ENCODE assay signal across 9 cellular contexts in genomic region chr10:117653170-117653515, GRCh38.
DNase-seq lines count a peak whose midpoint lies in the region; ATAC-seq, FAIRE-seq and TF ChIP-seq lines count a peak whose summit lies in the region.
"Had no signal": no experiment of that assay in that cellular context is flagged by ENCODE, and none has a peak within 500 bp of the region (broad histone marks: within the 10 kb centered on the region; RNA-seq: fewer than 3 reads in every experiment).

No MANE protein-coding gene starts in this region.

- H3K27me3 ChIP-seq in bronchial epithelial cell (ENCODE audit: control insufficient read depth, insufficient read depth, low read length), result no peaks in the 10 kb centered on the region

- no peaks in the 10 kb centered on the region for H3K36me3 ChIP-seq in bronchial epithelial cell (ENCODE audit: control insufficient read depth, insufficient read depth, low read length)

- peaks cover 12% of the 10 kb centered on the region for H3K9me3 Mint-ChIP-seq in stimulated activated effector memory CD8-positive, alpha-beta T cell treated with anti-CD3 and anti-CD28 coated beads, Interleukin-12 subunit alpha, Interleukin-12 subunit beta, amount 100 ng/mL, for 72 hours

- H3K4me3 Mint-ChIP-seq in stimulated activated effector memory CD8-positive, alpha-beta T cell treated with anti-CD3 and anti-CD28 coated beads, Interleukin-12 subunit alpha, Interleukin-12 subunit beta, amount 100 ng/mL, for 72 hours, result no peak overlapping the region

- peak; percentile 81 for ATAC-seq in GM21576 (IDR thresholded peaks at IDR 0.05; ENCODE audit: unreplicated experiment)
- ATAC-seq in stimulated activated effector memory CD8-positive, alpha-beta T cell treated with anti-CD3 and anti-CD28 coated beads, Interleukin-12 subunit alpha, Interleukin-12 subunit beta, amount 100 ng/mL, for 72 hours, result peak; percentile 95

- TF ChIP-seq CTCF in bronchial epithelial cell (IDR thresholded peaks at IDR 0.05; ENCODE audit: insufficient read depth, low read length, severe bottlenecking), result no peak

- DNase-seq in GM12892 (ENCODE audit: insufficient read length) (peak; percentile 37), HPDE6-E6E7 (ENCODE audit: extremely low spot score) (peak; percentile 94), bronchial epithelial cell (ENCODE audit: low read depth) (peak; percentile 97), posterior cingulate gyrus (no peak), cerebellar nuclear complex (lab: John Stamatoyannopoulos, UW) (no peak), DMS79 (lab: John Stamatoyannopoulos, UW) (no peak)
- DNase-seq in stimulated activated effector memory CD8-positive, alpha-beta T cell treated with anti-CD3 and anti-CD28 coated beads, Interleukin-12 subunit alpha, Interleukin-12 subunit beta, amount 100 ng/mL, for 72 hours (ENCODE audit: low spot score in 2 of 2), result peak in 1 of 2 donors; percentile 54

- no peak overlapping the region for H3K27ac Mint-ChIP-seq in stimulated activated effector memory CD8-positive, alpha-beta T cell treated with anti-CD3 and anti-CD28 coated beads, Interleukin-12 subunit alpha, Interleukin-12 subunit beta, amount 100 ng/mL, for 72 hours

- peaks cover 4% of the 10 kb centered on the region for H3K4me1 Mint-ChIP-seq in stimulated activated effector memory CD8-positive, alpha-beta T cell treated with anti-CD3 and anti-CD28 coated beads, Interleukin-12 subunit alpha, Interleukin-12 subunit beta, amount 100 ng/mL, for 72 hours

- H3K4me3 ChIP-seq in bronchial epithelial cell (ENCODE audit: low read depth, low read length), result no peak overlapping the region
- H3K4me3 ChIP-seq: SK-N-MC had no signal

- H3K36me3 Mint-ChIP-seq in stimulated activated effector memory CD8-positive, alpha-beta T cell treated with anti-CD3 and anti-CD28 coated beads, Interleukin-12 subunit alpha, Interleukin-12 subunit beta, amount 100 ng/mL, for 72 hours, result no peaks in the 10 kb centered on the region

- FAIRE-seq in GM12892 (lab: Jason Lieb, UNC) (peak; percentile 97), bronchial epithelial cell (lab: Jason Lieb, UNC) (no peak)

- intact Hi-C loops in posterior cingulate gyrus (cut with DNase I), result no loop called here

- TF ChIP-seq POLR2A in GM12892 (IDR thresholded peaks at IDR 0.05; ENCODE audit: low read depth, low read length), result no peak

Comparison
In these comparisons a context has a peak if more than half of its experiments do, and no peak if none do; other contexts are left out.
1. DNase-seq: peak in GM12892 (single experiment), HPDE6-E6E7 (single experiment) and bronchial epithelial cell (single experiment); none in posterior cingulate gyrus (0 of 10), cerebellar nuclear complex (0 of 2) and DMS79 (single experiment).